1 cellular context compared by ENCODE assay signal in genomic region chr13:49020328-49020727, GRCh38.
TF ChIP-seq lines count a peak whose summit lies in the region.

No MANE protein-coding gene starts in this region.

TF ChIP-seq in H1, 55 proteins besides CTCF, POLR2A, EP300 and RAD21:
- TF ChIP-seq JUN (IDR thresholded peaks at IDR 0.05; ENCODE audit: low read depth, low read length), result no peak
- no peak for TF ChIP-seq SUZ12 (IDR thresholded peaks at IDR 0.05; ENCODE audit: low read length)
- no peak for TF ChIP-seq EZH2 (IDR thresholded peaks at IDR 0.05; ENCODE audit: low read depth, low read length, severe bottlenecking)
- no peak for TF ChIP-seq POLR2AphosphoS5 (IDR thresholded peaks at IDR 0.05; ENCODE audit: low read depth, low read length)
- TF ChIP-seq GTF2F1 (IDR thresholded peaks at IDR 0.05; ENCODE audit: borderline replicate concordance, low read depth, low read length), result no peak
- no peak for TF ChIP-seq TCF12 (IDR thresholded peaks at IDR 0.05; ENCODE audit: low read depth, low read length)
- TF ChIP-seq ASH2L (IDR thresholded peaks at IDR 0.05; ENCODE audit: low read length), result no peak
- no peak for TF ChIP-seq POU5F1 (IDR thresholded peaks at IDR 0.05; ENCODE audit: low read depth, low read length)
- TF ChIP-seq RXRA (IDR thresholded peaks at IDR 0.05; ENCODE audit: insufficient read depth, low read depth, low read length), result no peak
